Comparison of ENCODE assay signal across 8 cellular contexts in the genomic region with DNA sequence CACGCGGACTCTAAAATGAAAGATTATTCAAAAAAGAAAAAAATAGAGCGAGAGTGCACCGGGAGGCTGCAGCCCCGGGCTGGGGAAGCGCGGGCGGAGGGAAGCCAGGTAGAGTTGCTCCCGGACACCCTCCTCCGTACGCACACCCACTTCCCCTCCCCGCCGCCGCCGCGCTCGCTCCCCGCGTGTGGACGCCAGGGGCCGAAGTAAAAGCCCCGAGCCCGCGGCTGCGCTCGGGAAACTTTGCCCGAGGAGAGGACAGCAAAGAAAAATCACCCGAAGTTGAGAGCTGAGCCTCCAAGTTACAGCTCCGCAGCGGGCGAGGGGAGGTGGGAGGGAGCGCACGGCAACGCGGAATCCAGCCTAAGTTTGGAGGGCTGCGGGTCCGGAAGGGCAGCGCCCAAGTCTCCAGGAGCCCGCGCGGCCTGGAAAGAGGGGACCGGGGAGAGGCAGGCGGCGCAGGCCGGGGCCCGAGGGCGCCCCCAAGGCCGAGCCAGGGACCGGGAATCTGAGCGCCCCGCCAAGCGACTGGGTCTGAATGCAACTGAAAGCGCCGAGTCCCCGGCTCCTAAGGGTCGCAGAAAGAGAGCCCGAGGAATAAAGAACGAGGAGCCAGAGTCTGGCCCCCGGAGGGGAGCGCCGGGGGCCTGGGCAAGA. TPM values are rescaled to one million over a fixed set of nuclear protein-coding genes. Genes with fewer than 3 reads are reported as not detected.
DNase-seq lines count a peak whose midpoint lies in the region; ATAC-seq and TF ChIP-seq lines count a peak whose summit lies in the region.

No MANE protein-coding gene starts in this region.

- peaks cover 34% of the 10 kb centered on the region for H3K27me3 Mint-ChIP-seq in brain
- peaks cover 65% of the 10 kb centered on the region for H3K27me3 Mint-ChIP-seq in stimulated activated naive CD8-positive, alpha-beta T cell treated with anti-CD3 and anti-CD28 coated beads, Interleukin-15, Interleukin-2, amounts not matched to agents 100 ng/mL and 50 ng/mL, for 24 hours

- H3K36me3 Mint-ChIP-seq in brain, result no peaks in the 10 kb centered on the region
- no peaks in the 10 kb centered on the region for H3K36me3 Mint-ChIP-seq in stimulated activated naive CD8-positive, alpha-beta T cell treated with anti-CD3 and anti-CD28 coated beads, Interleukin-15, Interleukin-2, amounts not matched to agents 100 ng/mL and 50 ng/mL, for 24 hours (ENCODE audit: low read depth)

- ATAC-seq in GM19395 (IDR thresholded peaks at IDR 0.05; ENCODE audit: unreplicated experiment), result peak; percentile 8

- H3K4me1 Mint-ChIP-seq in brain, result peaks cover 30% of the 10 kb centered on the region
- H3K4me1 Mint-ChIP-seq in stimulated activated naive CD8-positive, alpha-beta T cell treated with anti-CD3 and anti-CD28 coated beads, Interleukin-15, Interleukin-2, amounts not matched to agents 100 ng/mL and 50 ng/mL, for 24 hours (ENCODE audit: low read depth), result peaks cover 52% of the 10 kb centered on the region

- H3K27ac Mint-ChIP-seq in brain, result peak overlapping the region in 3 of 5 experiments; percentile 86 to 100 (median 97)
- no peak overlapping the region for H3K27ac Mint-ChIP-seq in stimulated activated naive CD8-positive, alpha-beta T cell treated with anti-CD3 and anti-CD28 coated beads, Interleukin-15, Interleukin-2, amounts not matched to agents 100 ng/mL and 50 ng/mL, for 24 hours

- DNase-seq in CD1c-positive myeloid dendritic cell (ENCODE audit: extremely low spot score) (peak; percentile 62), NOMO-1 treated with DMSO at 0.1 percent for 48 hours (lab: John Stamatoyannopoulos, UW; ENCODE audit: unreplicated experiment) (peak; percentile 42), kidney tubule cell (ENCODE audit: low spot score) (peak; percentile 41), cerebellar nuclear complex (lab: John Stamatoyannopoulos, UW) (no peak), A172 (ENCODE audit: low spot score) (no peak)

- H3K9me3 Mint-ChIP-seq in brain, result no peaks in the 10 kb centered on the region
- no peaks in the 10 kb centered on the region for H3K9me3 Mint-ChIP-seq in stimulated activated naive CD8-positive, alpha-beta T cell treated with anti-CD3 and anti-CD28 coated beads, Interleukin-15, Interleukin-2, amounts not matched to agents 100 ng/mL and 50 ng/mL, for 24 hours

- TF ChIP-seq CTCF in brain (conservative IDR thresholded peaks at IDR 0.05), result no peak

- peak overlapping the region; percentile 89 to 100 (median 96) for H3K4me3 Mint-ChIP-seq in brain
- peak overlapping the region; percentile 73 for H3K4me3 Mint-ChIP-seq in stimulated activated naive CD8-positive, alpha-beta T cell treated with anti-CD3 and anti-CD28 coated beads, Interleukin-15, Interleukin-2, amounts not matched to agents 100 ng/mL and 50 ng/mL, for 24 hours

RNA-seq across cellular contexts. Expression of a gene that starts 0.7 kb away (rescaled TPM):
- 22.7 TPM for polyA plus RNA-seq in brain (ENCODE audit: insufficient read depth, low read depth, low replicate concordance)
- not detected in 2 replicates for total RNA-seq in A172 (2014; rRNA removed; shearing (Covaris generic))

Comparison
In these comparisons a context has a peak if more than half of its experiments do, and no peak if none do; other contexts are left out.
1. DNase-seq: peak in CD1c-positive myeloid dendritic cell (single experiment), NOMO-1 treated with DMSO at 0.1 percent for 48 hours (single experiment) and kidney tubule cell (single experiment); none in cerebellar nuclear complex (0 of 2) and A172 (single experiment).